Comparison of ENCODE assay signal across 9 cellular contexts in genomic region chr16:592518-593306, GRCh38. TPM values are rescaled to one million over a fixed set of nuclear protein-coding genes. Genes with fewer than 3 reads are reported as not detected.
DNase-seq lines count a peak whose midpoint lies in the region; ATAC-seq and TF ChIP-seq lines count a peak whose summit lies in the region.
"Had no signal": no experiment of that assay in that cellular context is flagged by ENCODE, and none has a peak within 500 bp of the region (broad histone marks: within the 10 kb centered on the region; RNA-seq: fewer than 3 reads in every experiment).

No MANE protein-coding gene starts in this region.

- no peaks in the 10 kb centered on the region for H3K9me3 ChIP-seq in Caco-2

- no peak for TF ChIP-seq CTCF in Caco-2 (IDR thresholded peaks at IDR 0.05; ENCODE audit: insufficient read depth in 1 of 2, low read depth in 1 of 2, low read length in 1 of 2, severe bottlenecking in 1 of 2, unreplicated experiment in 1 of 2)
- no peak for TF ChIP-seq CTCF in brain (conservative IDR thresholded peaks at IDR 0.05)
- TF ChIP-seq CTCF in GM10266 (IDR thresholded peaks at IDR 0.05; ENCODE audit: control insufficient read depth, insufficient read depth, low read depth, missing control alignments): no peak

- POLR2A ChIA-PET in Caco-2 (lab: Charles Lee): interaction anchor here (1.2 kb wide), 1 partner anchor 56 kb away, joined by 4 read pairs; the partner anchor contains the start of gene WDR90

- no peak overlapping the region for H3K4me3 ChIP-seq in Caco-2 (ENCODE audit: low read depth, low read length)

- H3K36me3 Mint-ChIP-seq in Caco-2 (ENCODE audit: insufficient read depth, unreplicated experiment) (peaks cover 37% of the 10 kb centered on the region), brain (peaks cover 11% of the 10 kb centered on the region), naive B cell (no peaks in the 10 kb centered on the region)

- peak overlapping the region; percentile 75 for H3K4me3 Mint-ChIP-seq in Caco-2 (ENCODE audit: unreplicated experiment)
- H3K4me3 Mint-ChIP-seq in brain: peak overlapping the region; percentile 26 to 90 (median 69)
- peak overlapping the region in 5 of 8 donors; percentile 23 to 84 (median 71) for H3K4me3 Mint-ChIP-seq in naive B cell

- no peaks in the 10 kb centered on the region; the same call in 1 of the 2 replicates for H3K36me3 ChIP-seq in Caco-2 (ENCODE audit: control insufficient read depth, insufficient read depth, low read length)

- no peaks in the 10 kb centered on the region for H3K9me3 Mint-ChIP-seq in Caco-2 (ENCODE audit: unreplicated experiment)
- H3K9me3 Mint-ChIP-seq in brain: no peaks in the 10 kb centered on the region
- no peaks in the 10 kb centered on the region for H3K9me3 Mint-ChIP-seq in naive B cell

- no TSS peak for BruUV-seq in Caco-2 (replicated peaks; lab: Mats Ljungman, UMichigan)

- intact Hi-C loops in Caco-2 (cut with micrococcal nuclease; ENCODE audit: unreplicated experiment): no loop called here

- H3K27ac Mint-ChIP-seq in Caco-2 (ENCODE audit: unreplicated experiment) (peak overlapping the region; percentile 66), brain (peak overlapping the region; percentile 39 to 84 (median 52)), naive B cell (peak overlapping the region in 1 of 6 donors; percentile 45)

- no peak for ATAC-seq in naive B cell (ENCODE audit: low read depth in 2 of 2)
- no peak for ATAC-seq in GM19351 (IDR thresholded peaks at IDR 0.05; ENCODE audit: unreplicated experiment)

- H3K27me3 ChIP-seq in Caco-2 (replicated peaks; ENCODE audit: control insufficient read depth, insufficient read depth, low read length): no peaks in the 10 kb centered on the region

- no peaks in the 10 kb centered on the region for H3K27me3 Mint-ChIP-seq in Caco-2 (ENCODE audit: insufficient read depth, unreplicated experiment)
- H3K27me3 Mint-ChIP-seq in brain: peaks cover 5% of the 10 kb centered on the region
- H3K27me3 Mint-ChIP-seq in naive B cell: no peaks in the 10 kb centered on the region

- peaks cover 25% of the 10 kb centered on the region for H3K4me1 Mint-ChIP-seq in Caco-2 (ENCODE audit: low read depth, unreplicated experiment)
- H3K4me1 Mint-ChIP-seq in brain: peaks cover 55% of the 10 kb centered on the region
- peaks cover 42 to 51% (median 45%) of the 10 kb centered on the region in 3 donors for H3K4me1 Mint-ChIP-seq in naive B cell

- peaks cover 31% of the 10 kb centered on the region for H3K4me1 ChIP-seq in Caco-2

- DNase-seq in Caco-2: peak in 1 of 2 experiments; percentile 48
- DNase-seq in NCI-H1436 (lab: John Stamatoyannopoulos, UW): peak; percentile 64
- DNase-seq in naive B cell: no peak
- no peak for DNase-seq in GM10266 (ENCODE audit: extremely low spot score)
- DNase-seq in stimulated activated naive CD4-positive, alpha-beta T cell (lab: John Stamatoyannopoulos, UW): no peak
- DNase-seq in activated T-cell treated with anti-CD3 and anti-CD28 coated beads for 4 hours: no peak

- CTCF ChIA-PET in Caco-2 (lab: Charles Lee): interaction anchor here (0.6 to 1.0 kb wide), 3 partner anchors 9 to 88 kb away, joined by 3 to 6 read pairs (median 3); partner anchors contain the start of gene MCRIP2

RNA-seq across cellular contexts. Expression of gene RAB40C, which starts 2.8 kb away (rescaled TPM):
- total RNA-seq in Caco-2 (2022): 18.7 and 19.1 TPM in 2 replicates
- polyA plus RNA-seq in brain (ENCODE audit: insufficient read depth, low read depth, low replicate concordance) (41.1 TPM), naive B cell (ENCODE audit: low read depth in 6 of 6) (10 to 100 TPM in 2 of 6 donors, 1 to 10 TPM in 4; 6.8 to 14.5 (median 9.4) TPM)

RNA-seq across cellular contexts. Expression of gene PIGQ, which starts 22.9 kb away (rescaled TPM):
- 45.3 and 45.8 TPM in 2 replicates for total RNA-seq in Caco-2 (2022)
- polyA plus RNA-seq in brain (ENCODE audit: insufficient read depth, low read depth, low replicate concordance): 75.8 TPM
- 10 to 100 TPM in 5 of 6 donors, 1 to 10 TPM in 1; 4.5 to 22.2 (median 12.7) TPM for polyA plus RNA-seq in naive B cell (ENCODE audit: low read depth in 6 of 6)

RNA-seq across cellular contexts. Expression of gene NHLRC4, which starts 25.9 kb away (rescaled TPM):
- total RNA-seq in Caco-2 (2022): not detected in 2 replicates
- polyA plus RNA-seq in brain (ENCODE audit: insufficient read depth, low read depth, low replicate concordance) (0.36 TPM), naive B cell (ENCODE audit: low read depth in 6 of 6) (1 to 10 TPM in 4 of 6 donors, under 1 TPM in 2; 0.90 to 3.4 (median 1.9) TPM)

RNA-seq across cellular contexts. Expression of gene PRR35, which starts 32.5 kb away (rescaled TPM):
- 0.14 TPM in 1 of 2 replicates, not detected in the other for total RNA-seq in Caco-2 (2022)
- polyA plus RNA-seq in brain (ENCODE audit: insufficient read depth, low read depth, low replicate concordance) (not detected), naive B cell (ENCODE audit: low read depth in 6 of 6) (not detected)
- total RNA-seq: SK-MEL-5 had no signal

RNA-seq across cellular contexts. Expression of gene WFIKKN1, which starts 38.1 kb away (rescaled TPM):
- total RNA-seq in Caco-2 (2022): 0.39 and 0.54 TPM in 2 replicates
- polyA plus RNA-seq in brain (ENCODE audit: insufficient read depth, low read depth, low replicate concordance) (1.4 TPM), naive B cell (ENCODE audit: low read depth in 6 of 6) (not detected)
